1 cellular context compared by ENCODE assay signal in genomic region chr2:38603402-38604265, GRCh38.
TF ChIP-seq lines count a peak whose summit lies in the region.

No MANE protein-coding gene starts in this region.

TF ChIP-seq in HepG2, 621 proteins besides CTCF, POLR2A, EP300 and RAD21 (continued from another document and continues in another):
- TF ChIP-seq CBX1 (IDR thresholded peaks at IDR 0.05; ENCODE audit: low read depth): peak; percentile 93
- TF ChIP-seq ZKSCAN8 (CRISPR knock-in tag; IDR thresholded peaks at IDR 0.05; ENCODE audit: borderline replicate concordance): peak; percentile 92; the same call in 1 of the 2 replicates
- TF ChIP-seq ASH2L (IDR thresholded peaks at IDR 0.05; ENCODE audit: insufficient read length, low read depth, low read length): peak; percentile 4
- TF ChIP-seq NCOA2 (CRISPR knock-in tag; IDR thresholded peaks at IDR 0.05): no peak; the same call in 1 of the 2 replicates
- peak; percentile 30 for TF ChIP-seq CEBPG (CRISPR knock-in tag; IDR thresholded peaks at IDR 0.05)
- TF ChIP-seq TOPORS (CRISPR knock-in tag; IDR thresholded peaks at IDR 0.05): no peak; the same call in 1 of the 2 replicates
- peak; percentile 90; the same call in 1 of the 2 replicates for TF ChIP-seq SNAI1 (CRISPR knock-in tag; IDR thresholded peaks at IDR 0.05; ENCODE audit: borderline replicate concordance)
- TF ChIP-seq ZBTB38 (CRISPR knock-in tag; IDR thresholded peaks at IDR 0.05): peak; percentile 85
- TF ChIP-seq CREM (IDR thresholded peaks at IDR 0.05): peak; percentile 58; the same call in 1 of the 2 replicates
- TF ChIP-seq CREM (CRISPR knock-in tag; IDR thresholded peaks at IDR 0.05): no peak
- TF ChIP-seq, protein P1, sequence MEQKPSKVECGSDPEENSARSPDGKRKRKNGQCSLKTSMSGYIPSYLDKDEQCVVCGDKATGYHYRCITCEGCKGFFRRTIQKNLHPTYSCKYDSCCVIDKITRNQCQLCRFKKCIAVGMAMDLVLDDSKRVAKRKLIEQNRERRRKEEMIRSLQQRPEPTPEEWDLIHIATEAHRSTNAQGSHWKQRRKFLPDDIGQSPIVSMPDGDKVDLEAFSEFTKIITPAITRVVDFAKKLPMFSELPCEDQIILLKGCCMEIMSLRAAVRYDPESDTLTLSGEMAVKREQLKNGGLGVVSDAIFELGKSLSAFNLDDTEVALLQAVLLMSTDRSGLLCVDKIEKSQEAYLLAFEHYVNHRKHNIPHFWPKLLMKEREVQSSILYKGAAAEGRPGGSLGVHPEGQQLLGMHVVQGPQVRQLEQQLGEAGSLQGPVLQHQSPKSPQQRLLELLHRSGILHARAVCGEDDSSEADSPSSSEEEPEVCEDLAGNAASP (CRISPR knock-in tag; IDR thresholded peaks at IDR 0.05; ENCODE audit: borderline replicate concordance): no peak; the same call in 1 of the 2 replicates
- TF ChIP-seq CHD4 (IDR thresholded peaks at IDR 0.05; ENCODE audit: borderline replicate concordance, low read length): peak; percentile 99; the same call in 1 of the 2 replicates
- no peak for TF ChIP-seq ZNF407 (CRISPR knock-in tag; IDR thresholded peaks at IDR 0.05; ENCODE audit: not compliant biosample characterization)
- peak; percentile 46; the same call in 1 of the 2 replicates for TF ChIP-seq FOXJ3 (CRISPR knock-in tag; IDR thresholded peaks at IDR 0.05; ENCODE audit: borderline replicate concordance)
- TF ChIP-seq PRMT3 (CRISPR knock-in tag; IDR thresholded peaks at IDR 0.05; ENCODE audit: borderline replicate concordance, low read depth): peak; percentile 87; the same call in 1 of the 2 replicates
- TF ChIP-seq HDAC1 (CRISPR knock-in tag; IDR thresholded peaks at IDR 0.05): peak; percentile 46
- 0 out of 2 replicates have a peak, but pooled peaks have one; percentile 6 for TF ChIP-seq NCOR1 (IDR thresholded peaks at IDR 0.05; ENCODE audit: borderline replicate concordance, low read length)
- no peak for TF ChIP-seq MTA3 (CRISPR knock-in tag; IDR thresholded peaks at IDR 0.05)
- TF ChIP-seq ZNF431 (CRISPR knock-in tag; IDR thresholded peaks at IDR 0.05; ENCODE audit: borderline replicate concordance, low read depth): no peak; the same call in 1 of the 2 replicates
- TF ChIP-seq, protein P2, sequence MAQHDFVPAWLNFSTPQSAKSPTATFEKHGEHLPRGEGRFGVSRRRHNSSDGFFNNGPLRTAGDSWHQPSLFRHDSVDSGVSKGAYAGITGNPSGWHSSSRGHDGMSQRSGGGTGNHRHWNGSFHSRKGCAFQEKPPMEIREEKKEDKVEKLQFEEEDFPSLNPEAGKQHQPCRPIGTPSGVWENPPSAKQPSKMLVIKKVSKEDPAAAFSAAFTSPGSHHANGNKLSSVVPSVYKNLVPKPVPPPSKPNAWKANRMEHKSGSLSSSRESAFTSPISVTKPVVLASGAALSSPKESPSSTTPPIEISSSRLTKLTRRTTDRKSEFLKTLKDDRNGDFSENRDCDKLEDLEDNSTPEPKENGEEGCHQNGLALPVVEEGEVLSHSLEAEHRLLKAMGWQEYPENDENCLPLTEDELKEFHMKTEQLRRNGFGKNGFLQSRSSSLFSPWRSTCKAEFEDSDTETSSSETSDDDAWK (CRISPR knock-in tag; IDR thresholded peaks at IDR 0.05): no peak
- TF ChIP-seq ZNF274 (CRISPR knock-in tag; IDR thresholded peaks at IDR 0.05): no peak
- TF ChIP-seq PHF8 (CRISPR knock-in tag; IDR thresholded peaks at IDR 0.05): peak; percentile 17; the same call in 1 of the 2 replicates
- TF ChIP-seq SALL2 (CRISPR knock-in tag; IDR thresholded peaks at IDR 0.05): no peak
- TF ChIP-seq ATF5 (CRISPR knock-in tag; IDR thresholded peaks at IDR 0.05; ENCODE audit: low read depth): peak; percentile 78
- peak; percentile 40; the same call in 1 of the 3 replicates for TF ChIP-seq MXI1 (IDR thresholded peaks at IDR 0.05; ENCODE audit: borderline replicate concordance, low read depth, low read length)
- 0 out of 2 replicates have a peak, but pooled peaks have one; percentile 26 for TF ChIP-seq JUN (CRISPR knock-in tag; IDR thresholded peaks at IDR 0.05)
- no peak for TF ChIP-seq NONO (IDR thresholded peaks at IDR 0.05)
- TF ChIP-seq NONO (CRISPR knock-in tag; conservative IDR thresholded peaks at IDR 0.05): peak; percentile 29; the same call in 1 of the 2 replicates
- no peak for TF ChIP-seq ATM (IDR thresholded peaks at IDR 0.05; ENCODE audit: borderline replicate concordance)
- TF ChIP-seq STAT6 (CRISPR knock-in tag; IDR thresholded peaks at IDR 0.05; ENCODE audit: borderline replicate concordance): 0 out of 2 replicates have a peak, but pooled peaks have one; percentile 7
- 0 out of 2 replicates have a peak, but pooled peaks have one; percentile 33 for TF ChIP-seq ZNF567 (CRISPR knock-in tag; IDR thresholded peaks at IDR 0.05; ENCODE audit: borderline replicate concordance)
- TF ChIP-seq NR1H2 (CRISPR knock-in tag; IDR thresholded peaks at IDR 0.05; ENCODE audit: borderline replicate concordance, low read depth): no peak
- peak; percentile 65 for TF ChIP-seq ZNF292 (CRISPR knock-in tag; IDR thresholded peaks at IDR 0.05; ENCODE audit: borderline replicate concordance, low read depth)
- TF ChIP-seq TARDBP (CRISPR knock-in tag; IDR thresholded peaks at IDR 0.05): peak; percentile 10; the same call in 1 of the 2 replicates
- peak; percentile 82 for TF ChIP-seq MAX (IDR thresholded peaks at IDR 0.05)
- TF ChIP-seq SMAD1 (CRISPR knock-in tag; IDR thresholded peaks at IDR 0.05; ENCODE audit: borderline replicate concordance, low read depth): 0 out of 2 replicates have a peak, but pooled peaks have one; percentile 14
- TF ChIP-seq HMGXB3 (CRISPR knock-in tag; IDR thresholded peaks at IDR 0.05; ENCODE audit: borderline replicate concordance): no peak
- TF ChIP-seq PRPF4 (IDR thresholded peaks at IDR 0.05; ENCODE audit: low read depth, low read length, poor library complexity, severe bottlenecking): peak; percentile 48
- peak; percentile 91; the same call in 1 of the 2 replicates for TF ChIP-seq ZNF136 (CRISPR knock-in tag; IDR thresholded peaks at IDR 0.05; ENCODE audit: low read depth)
- TF ChIP-seq, protein P3, sequence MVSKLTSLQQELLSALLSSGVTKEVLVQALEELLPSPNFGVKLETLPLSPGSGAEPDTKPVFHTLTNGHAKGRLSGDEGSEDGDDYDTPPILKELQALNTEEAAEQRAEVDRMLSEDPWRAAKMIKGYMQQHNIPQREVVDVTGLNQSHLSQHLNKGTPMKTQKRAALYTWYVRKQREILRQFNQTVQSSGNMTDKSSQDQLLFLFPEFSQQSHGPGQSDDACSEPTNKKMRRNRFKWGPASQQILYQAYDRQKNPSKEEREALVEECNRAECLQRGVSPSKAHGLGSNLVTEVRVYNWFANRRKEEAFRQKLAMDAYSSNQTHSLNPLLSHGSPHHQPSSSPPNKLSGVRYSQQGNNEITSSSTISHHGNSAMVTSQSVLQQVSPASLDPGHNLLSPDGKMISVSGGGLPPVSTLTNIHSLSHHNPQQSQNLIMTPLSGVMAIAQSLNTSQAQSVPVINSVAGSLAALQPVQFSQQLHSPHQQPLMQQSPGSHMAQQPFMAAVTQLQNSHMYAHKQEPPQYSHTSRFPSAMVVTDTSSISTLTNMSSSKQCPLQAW (CRISPR knock-in tag; IDR thresholded peaks at IDR 0.05): no peak; the same call in 1 of the 2 replicates
- peak; percentile 42 for TF ChIP-seq ZNF761 (CRISPR knock-in tag; conservative IDR thresholded peaks at IDR 0.05)
